In genomic region chr2:46339676-46340459, GRCh38 we compare ENCODE assay signal across 1 cellular context.
TF ChIP-seq lines count a peak whose summit lies in the region.

No MANE protein-coding gene starts in this region.

TF ChIP-seq in K562, 482 proteins besides CTCF, POLR2A, EP300 and RAD21 (continued from another document and continues in another):
- TF ChIP-seq, protein P1, sequence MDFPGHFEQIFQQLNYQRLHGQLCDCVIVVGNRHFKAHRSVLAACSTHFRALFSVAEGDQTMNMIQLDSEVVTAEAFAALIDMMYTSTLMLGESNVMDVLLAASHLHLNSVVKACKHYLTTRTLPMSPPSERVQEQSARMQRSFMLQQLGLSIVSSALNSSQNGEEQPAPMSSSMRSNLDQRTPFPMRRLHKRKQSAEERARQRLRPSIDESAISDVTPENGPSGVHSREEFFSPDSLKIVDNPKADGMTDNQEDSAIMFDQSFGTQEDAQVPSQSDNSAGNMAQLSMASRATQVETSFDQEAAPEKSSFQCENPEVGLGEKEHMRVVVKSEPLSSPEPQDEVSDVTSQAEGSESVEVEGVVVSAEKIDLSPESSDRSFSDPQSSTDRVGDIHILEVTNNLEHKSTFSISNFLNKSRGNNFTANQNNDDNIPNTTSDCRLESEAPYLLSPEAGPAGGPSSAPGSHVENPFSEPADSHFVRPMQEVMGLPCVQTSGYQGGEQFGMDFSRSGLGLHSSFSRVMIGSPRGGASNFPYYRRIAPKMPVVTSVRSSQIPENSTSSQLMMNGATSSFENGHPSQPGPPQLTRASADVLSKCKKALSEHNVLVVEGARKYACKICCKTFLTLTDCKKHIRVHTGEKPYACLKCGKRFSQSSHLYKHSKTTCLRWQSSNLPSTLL (IDR thresholded peaks at IDR 0.05), result no peak
- TF ChIP-seq EWSR1 (IDR thresholded peaks at IDR 0.05; ENCODE audit: borderline replicate concordance, low read depth, partially characterized antibody) (no peak), BRCA1 (IDR thresholded peaks at IDR 0.05) (no peak), BRCA1 (CRISPR knock-in tag; IDR thresholded peaks at IDR 0.05) (no peak), CBFA2T2 (conservative IDR thresholded peaks at IDR 0.05) (peak; percentile 97), ZNF699 (CRISPR knock-in tag; IDR thresholded peaks at IDR 0.05; ENCODE audit: insufficient replicate concordance) (no peak), PHB (CRISPR knock-in tag; IDR thresholded peaks at IDR 0.05) (no peak), ZBTB1 (CRISPR knock-in tag; IDR thresholded peaks at IDR 0.05; ENCODE audit: borderline replicate concordance, low read depth) (no peak), RAD51 (IDR thresholded peaks at IDR 0.05; ENCODE audit: borderline replicate concordance, low read depth) (peak; percentile 82), NELFE (IDR thresholded peaks at IDR 0.05; ENCODE audit: insufficient read depth, insufficient read length) (no peak), ETV5 (CRISPR knock-in tag; IDR thresholded peaks at IDR 0.05; ENCODE audit: low read depth) (peak; percentile 75), RB1 (IDR thresholded peaks at IDR 0.05; ENCODE audit: low read depth) (peak; percentile 84), HCFC1 (IDR thresholded peaks at IDR 0.05; ENCODE audit: low read depth, low read length) (peak; percentile 52; the same call in 1 of the 2 replicates), KDM4B (IDR thresholded peaks at IDR 0.05; ENCODE audit: borderline replicate concordance in 2 of 2, low read depth in 1 of 2) (peak in 1 of 2 experiments; percentile 76; a peak in 1 of 4 replicates), DIDO1 (tag; IDR thresholded peaks at IDR 0.05; ENCODE audit: low read depth) (no peak), SMARCB1 (IDR thresholded peaks at IDR 0.05; ENCODE audit: insufficient read length, low read depth) (no peak), COPS2 (conservative IDR thresholded peaks at IDR 0.05) (no peak), RUNX1 (IDR thresholded peaks at IDR 0.05; ENCODE audit: low read depth) (no peak), ZSCAN29 (IDR thresholded peaks at IDR 0.05) (no peak), HNRNPK (IDR thresholded peaks at IDR 0.05; ENCODE audit: low read depth, low read length, poor library complexity, severe bottlenecking) (no peak), TAF7 (tag; IDR thresholded peaks at IDR 0.05) (peak; percentile 33; the same call in 1 of the 2 replicates), ZBTB34 (CRISPR knock-in tag; IDR thresholded peaks at IDR 0.05) (no peak), ZNF668 (CRISPR knock-in tag; IDR thresholded peaks at IDR 0.05) (no peak; the same call in 1 of the 2 replicates), ZBTB33 (CRISPR knock-in tag; IDR thresholded peaks at IDR 0.05) (0 out of 2 replicates have a peak, but pooled peaks have one; percentile 37), CREB5 (CRISPR knock-in tag; IDR thresholded peaks at IDR 0.05) (no peak), SREBF2 (CRISPR knock-in tag; IDR thresholded peaks at IDR 0.05) (no peak), SRSF9 (IDR thresholded peaks at IDR 0.05; ENCODE audit: borderline replicate concordance, low read depth, low read length) (no peak), ZNF174 (CRISPR knock-in tag; IDR thresholded peaks at IDR 0.05) (no peak), KLF10 (CRISPR knock-in tag; IDR thresholded peaks at IDR 0.05) (no peak), TRIM28 (IDR thresholded peaks at IDR 0.05) (peak; percentile 48; the same call in 1 of the 2 replicates), HLTF (IDR thresholded peaks at IDR 0.05) (0 out of 2 replicates have a peak, but pooled peaks have one; percentile 45), NCOA2 (IDR thresholded peaks at IDR 0.05; ENCODE audit: partially characterized antibody in 2 of 2) (peak; percentile 32 to 71), ZNF76 (CRISPR knock-in tag; IDR thresholded peaks at IDR 0.05; ENCODE audit: borderline replicate concordance) (no peak), RBM25 (IDR thresholded peaks at IDR 0.05; ENCODE audit: low read depth, low read length, severe bottlenecking) (peak; percentile 32), PRMT5 (CRISPR knock-in tag; IDR thresholded peaks at IDR 0.05) (no peak), POLR3G (IDR thresholded peaks at IDR 0.05; ENCODE audit: extremely low read depth, insufficient read length, insufficient replicate concordance) (no peak), BRF1 (IDR thresholded peaks at IDR 0.05; ENCODE audit: borderline replicate concordance, extremely low read depth, insufficient read length) (no peak), ZNF584 (CRISPR knock-in tag; IDR thresholded peaks at IDR 0.05; ENCODE audit: low read depth) (peak; percentile 87), MECOM (CRISPR knock-in tag; IDR thresholded peaks at IDR 0.05) (no peak; the same call in 1 of the 2 replicates), ETV1 (tag; conservative IDR thresholded peaks at IDR 0.05; ENCODE audit: low read depth) (peak; percentile 74), ZFP1 (CRISPR knock-in tag; IDR thresholded peaks at IDR 0.05) (no peak), NFIC (IDR thresholded peaks at IDR 0.05) (peak; percentile 90), HNRNPH1 (optimal IDR thresholded peaks at IDR 0.05; ENCODE audit: low read depth, low read length) (no peak), PHF21A (IDR thresholded peaks at IDR 0.05; ENCODE audit: borderline replicate concordance, low read depth) (peak; percentile 89), ARID1B (IDR thresholded peaks at IDR 0.05) (peak; percentile 99), SPI1 (IDR thresholded peaks at IDR 0.05; ENCODE audit: borderline replicate concordance, low read depth, low read length) (no peak), ETS1 (conservative IDR thresholded peaks at IDR 0.05; ENCODE audit: control insufficient read depth, low read depth, low read length) (peak; percentile 76), MTA2 (IDR thresholded peaks at IDR 0.05; ENCODE audit: low read depth) (peak; percentile 94), CHD4 (IDR thresholded peaks at IDR 0.05; ENCODE audit: insufficient read depth, insufficient replicate concordance, low read depth, low read length, poor library complexity, severe bottlenecking) (no peak), ZEB2 (IDR thresholded peaks at IDR 0.05) (peak; percentile 90), U2AF1 (optimal IDR thresholded peaks at IDR 0.05; ENCODE audit: low read depth, low read length) (no peak), PCBP2 (IDR thresholded peaks at IDR 0.05; ENCODE audit: low read depth, low read length, poor library complexity, severe bottlenecking) (no peak), ZNF263 (CRISPR knock-in tag; IDR thresholded peaks at IDR 0.05; ENCODE audit: borderline replicate concordance) (no peak), ZNF764 (CRISPR knock-in tag; IDR thresholded peaks at IDR 0.05; ENCODE audit: low read depth) (no peak)
- TF ChIP-seq, protein P2, sequence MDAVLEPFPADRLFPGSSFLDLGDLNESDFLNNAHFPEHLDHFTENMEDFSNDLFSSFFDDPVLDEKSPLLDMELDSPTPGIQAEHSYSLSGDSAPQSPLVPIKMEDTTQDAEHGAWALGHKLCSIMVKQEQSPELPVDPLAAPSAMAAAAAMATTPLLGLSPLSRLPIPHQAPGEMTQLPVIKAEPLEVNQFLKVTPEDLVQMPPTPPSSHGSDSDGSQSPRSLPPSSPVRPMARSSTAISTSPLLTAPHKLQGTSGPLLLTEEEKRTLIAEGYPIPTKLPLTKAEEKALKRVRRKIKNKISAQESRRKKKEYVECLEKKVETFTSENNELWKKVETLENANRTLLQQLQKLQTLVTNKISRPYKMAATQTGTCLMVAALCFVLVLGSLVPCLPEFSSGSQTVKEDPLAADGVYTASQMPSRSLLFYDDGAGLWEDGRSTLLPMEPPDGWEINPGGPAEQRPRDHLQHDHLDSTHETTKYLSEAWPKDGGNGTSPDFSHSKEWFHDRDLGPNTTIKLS (IDR thresholded peaks at IDR 0.05; ENCODE audit: borderline replicate concordance, low read depth), result peak; percentile 97
- TF ChIP-seq, protein P3, sequence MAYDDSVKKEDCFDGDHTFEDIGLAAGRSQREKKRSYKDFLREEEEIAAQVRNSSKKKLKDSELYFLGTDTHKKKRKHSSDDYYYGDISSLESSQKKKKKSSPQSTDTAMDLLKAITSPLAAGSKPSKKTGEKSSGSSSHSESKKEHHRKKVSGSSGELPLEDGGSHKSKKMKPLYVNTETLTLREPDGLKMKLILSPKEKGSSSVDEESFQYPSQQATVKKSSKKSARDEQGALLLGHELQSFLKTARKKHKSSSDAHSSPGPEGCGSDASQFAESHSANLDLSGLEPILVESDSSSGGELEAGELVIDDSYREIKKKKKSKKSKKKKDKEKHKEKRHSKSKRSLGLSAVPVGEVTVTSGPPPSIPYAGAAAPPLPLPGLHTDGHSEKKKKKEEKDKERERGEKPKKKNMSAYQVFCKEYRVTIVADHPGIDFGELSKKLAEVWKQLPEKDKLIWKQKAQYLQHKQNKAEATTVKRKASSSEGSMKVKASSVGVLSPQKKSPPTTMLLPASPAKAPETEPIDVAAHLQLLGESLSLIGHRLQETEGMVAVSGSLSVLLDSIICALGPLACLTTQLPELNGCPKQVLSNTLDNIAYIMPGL (CRISPR knock-in tag; IDR thresholded peaks at IDR 0.05), result 0 out of 2 replicates have a peak, but pooled peaks have one; percentile 42
- TF ChIP-seq, protein P4, sequence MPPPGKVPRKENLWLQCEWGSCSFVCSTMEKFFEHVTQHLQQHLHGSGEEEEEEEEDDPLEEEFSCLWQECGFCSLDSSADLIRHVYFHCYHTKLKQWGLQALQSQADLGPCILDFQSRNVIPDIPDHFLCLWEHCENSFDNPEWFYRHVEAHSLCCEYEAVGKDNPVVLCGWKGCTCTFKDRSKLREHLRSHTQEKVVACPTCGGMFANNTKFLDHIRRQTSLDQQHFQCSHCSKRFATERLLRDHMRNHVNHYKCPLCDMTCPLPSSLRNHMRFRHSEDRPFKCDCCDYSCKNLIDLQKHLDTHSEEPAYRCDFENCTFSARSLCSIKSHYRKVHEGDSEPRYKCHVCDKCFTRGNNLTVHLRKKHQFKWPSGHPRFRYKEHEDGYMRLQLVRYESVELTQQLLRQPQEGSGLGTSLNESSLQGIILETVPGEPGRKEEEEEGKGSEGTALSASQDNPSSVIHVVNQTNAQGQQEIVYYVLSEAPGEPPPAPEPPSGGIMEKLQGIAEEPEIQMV (tag; conservative IDR thresholded peaks at IDR 0.05; ENCODE audit: low read depth), result no peak
- TF ChIP-seq, protein P5, sequence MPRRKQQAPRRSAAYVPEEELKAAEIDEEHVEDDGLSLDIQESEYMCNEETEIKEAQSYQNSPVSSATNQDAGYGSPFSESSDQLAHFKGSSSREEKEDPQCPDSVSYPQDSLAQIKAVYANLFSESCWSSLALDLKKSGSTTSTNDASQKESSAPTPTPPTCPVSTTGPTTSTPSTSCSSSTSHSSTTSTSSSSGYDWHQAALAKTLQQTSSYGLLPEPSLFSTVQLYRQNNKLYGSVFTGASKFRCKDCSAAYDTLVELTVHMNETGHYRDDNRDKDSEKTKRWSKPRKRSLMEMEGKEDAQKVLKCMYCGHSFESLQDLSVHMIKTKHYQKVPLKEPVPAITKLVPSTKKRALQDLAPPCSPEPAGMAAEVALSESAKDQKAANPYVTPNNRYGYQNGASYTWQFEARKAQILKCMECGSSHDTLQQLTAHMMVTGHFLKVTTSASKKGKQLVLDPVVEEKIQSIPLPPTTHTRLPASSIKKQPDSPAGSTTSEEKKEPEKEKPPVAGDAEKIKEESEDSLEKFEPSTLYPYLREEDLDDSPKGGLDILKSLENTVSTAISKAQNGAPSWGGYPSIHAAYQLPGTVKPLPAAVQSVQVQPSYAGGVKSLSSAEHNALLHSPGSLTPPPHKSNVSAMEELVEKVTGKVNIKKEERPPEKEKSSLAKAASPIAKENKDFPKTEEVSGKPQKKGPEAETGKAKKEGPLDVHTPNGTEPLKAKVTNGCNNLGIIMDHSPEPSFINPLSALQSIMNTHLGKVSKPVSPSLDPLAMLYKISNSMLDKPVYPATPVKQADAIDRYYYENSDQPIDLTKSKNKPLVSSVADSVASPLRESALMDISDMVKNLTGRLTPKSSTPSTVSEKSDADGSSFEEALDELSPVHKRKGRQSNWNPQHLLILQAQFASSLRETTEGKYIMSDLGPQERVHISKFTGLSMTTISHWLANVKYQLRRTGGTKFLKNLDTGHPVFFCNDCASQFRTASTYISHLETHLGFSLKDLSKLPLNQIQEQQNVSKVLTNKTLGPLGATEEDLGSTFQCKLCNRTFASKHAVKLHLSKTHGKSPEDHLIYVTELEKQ (CRISPR knock-in tag; IDR thresholded peaks at IDR 0.05), result no peak
